20 cellular contexts compared by ENCODE assay signal in genomic region chr18:22309191-22309590, GRCh38.
DNase-seq lines count a peak whose midpoint lies in the region; ATAC-seq and TF ChIP-seq lines count a peak whose summit lies in the region.
"Had no signal": no experiment of that assay in that cellular context is flagged by ENCODE, and none has a peak within 500 bp of the region (broad histone marks: within the 10 kb centered on the region; RNA-seq: fewer than 3 reads in every experiment).

No MANE protein-coding gene starts in this region.

- CTCF ChIA-PET in activated CD8-positive, alpha-beta T cell treated with anti-CD3 and anti-CD28 coated beads, Interleukin-2, amount 10 ng/mL, durations not matched to agents 7 days and 5 days (lab: Charles Lee): no interaction called here

- no peak for TF ChIP-seq CTCF in lower leg skin (IDR thresholded peaks at IDR 0.05)

- no peak overlapping the region for H3K9ac ChIP-seq in adipocyte (ENCODE audit: low read length)
- H3K9ac ChIP-seq: KMS-11 had no signal

- no peaks in the 10 kb centered on the region for H3K27me3 ChIP-seq in adipocyte (replicated peaks; ENCODE audit: control insufficient read depth, insufficient read depth, low read length)
- H3K27me3 ChIP-seq: upper lobe of left lung had no signal

- no peaks in the 10 kb centered on the region for H3K27me3 Mint-ChIP-seq in activated CD8-positive, alpha-beta T cell treated with anti-CD3 and anti-CD28 coated beads, Interleukin-2, amount 10 ng/mL, durations not matched to agents 7 days and 5 days (ENCODE audit: low read depth)
- H3K27me3 Mint-ChIP-seq: activated T-helper 17 cell treated with anti-CD3 and anti-CD28 coated beads, Interleukin-2, amount 50 U/mL, for 72 hours had no signal

- TF ChIP-seq POLR2A in lower leg skin (IDR thresholded peaks at IDR 0.05): no peak

- no peaks in the 10 kb centered on the region for H3K9me3 ChIP-seq in adipocyte (ENCODE audit: control insufficient read depth, low read length)
- H3K9me3 ChIP-seq: esophagus squamous epithelium, upper lobe of left lung had no signal

- H3K4me3 Mint-ChIP-seq in activated CD8-positive, alpha-beta T cell treated with anti-CD3 and anti-CD28 coated beads, Interleukin-2, amount 10 ng/mL, durations not matched to agents 7 days and 5 days: no peak overlapping the region
- H3K4me3 Mint-ChIP-seq: activated T-helper 17 cell treated with anti-CD3 and anti-CD28 coated beads, Interleukin-2, amount 50 U/mL, for 72 hours; memory B cell; natural killer cell treated with Interleukin-12 subunit alpha and Interleukin-12 subunit beta and Interleukin-15 and Interleukin-18, amount 100 ng/mL, for 72 hours had no signal

- DNase-seq in GM03348 (ENCODE audit: low spot score): peak; percentile 73
- peak; percentile 46 for DNase-seq in adipocyte (ENCODE audit: low read depth)
- peak; percentile 23 for DNase-seq in fibroblast of peridontal ligament (ENCODE audit: extremely low read depth)
- DNase-seq in skeletal muscle cell (ENCODE audit: low read depth): peak; percentile 41
- no peak for DNase-seq in NCI-H2171 (lab: John Stamatoyannopoulos, UW)
- no peak for DNase-seq in lower leg skin (ENCODE audit: low spot score in 2 of 2)
- DNase-seq in activated CD8-positive, alpha-beta T cell treated with anti-CD3 and anti-CD28 coated beads, Interleukin-2, amount 10 ng/mL, durations not matched to agents 7 days and 5 days: no peak
- DNase-seq: central memory CD4-positive, alpha-beta T cell; effector CD8-positive, alpha-beta T cell; esophagus squamous epithelium; islet precursor cell; NCI-H2081; NCI-H510A; stimulated activated CD4-positive, alpha-beta T cell treated with anti-CD3 and anti-CD28 coated beads, Interleukin-2, amount 100 ng/mL, for 48 hours; upper lobe of left lung had no signal

- H3K4me3 ChIP-seq in adipocyte (ENCODE audit: low read length) (no peak overlapping the region), skeletal muscle cell (ENCODE audit: low read depth, low read length) (no peak overlapping the region), lower leg skin (ENCODE audit: low read depth, poor library complexity, severe bottlenecking) (no peak overlapping the region)
- H3K4me3 ChIP-seq: esophagus squamous epithelium, upper lobe of left lung had no signal

- intact Hi-C loops in lower leg skin (cut with DNase I; ENCODE audit: low total_unique reads): no loop called here

- 34 to 45% methylated on average over 5 of the region's 5 CpGs for WGBS in lower leg skin, 2 donors

- no peaks in the 10 kb centered on the region for H3K4me1 Mint-ChIP-seq in activated CD8-positive, alpha-beta T cell treated with anti-CD3 and anti-CD28 coated beads, Interleukin-2, amount 10 ng/mL, durations not matched to agents 7 days and 5 days (ENCODE audit: low read depth)
- H3K4me1 Mint-ChIP-seq: activated T-helper 17 cell treated with anti-CD3 and anti-CD28 coated beads, Interleukin-2, amount 50 U/mL, for 72 hours; memory B cell had no signal

- H3K27ac Mint-ChIP-seq in activated CD8-positive, alpha-beta T cell treated with anti-CD3 and anti-CD28 coated beads, Interleukin-2, amount 10 ng/mL, durations not matched to agents 7 days and 5 days: no peak overlapping the region
- H3K27ac Mint-ChIP-seq: activated T-helper 17 cell treated with anti-CD3 and anti-CD28 coated beads, Interleukin-2, amount 50 U/mL, for 72 hours; memory B cell; natural killer cell treated with Interleukin-12 subunit alpha and Interleukin-12 subunit beta and Interleukin-15 and Interleukin-18, amount 100 ng/mL, for 72 hours had no signal

- ATAC-seq in GM19023 (IDR thresholded peaks at IDR 0.05; ENCODE audit: unreplicated experiment): no peak
- ATAC-seq in activated CD8-positive, alpha-beta T cell treated with anti-CD3 and anti-CD28 coated beads, Interleukin-2, amount 10 ng/mL, durations not matched to agents 7 days and 5 days: no peak
- ATAC-seq: activated T-helper 17 cell treated with anti-CD3 and anti-CD28 coated beads, Interleukin-2, amount 50 U/mL, for 72 hours; natural killer cell treated with Interleukin-12 subunit alpha and Interleukin-12 subunit beta and Interleukin-15 and Interleukin-18, amount 100 ng/mL, for 72 hours had no signal

- H3K36me3 Mint-ChIP-seq in activated CD8-positive, alpha-beta T cell treated with anti-CD3 and anti-CD28 coated beads, Interleukin-2, amount 10 ng/mL, durations not matched to agents 7 days and 5 days (ENCODE audit: low read depth): no peaks in the 10 kb centered on the region
- H3K36me3 Mint-ChIP-seq: memory B cell; natural killer cell treated with Interleukin-12 subunit alpha and Interleukin-12 subunit beta and Interleukin-15 and Interleukin-18, amount 100 ng/mL, for 72 hours had no signal

- POLR2A ChIA-PET in activated CD8-positive, alpha-beta T cell treated with anti-CD3 and anti-CD28 coated beads, Interleukin-2, amount 10 ng/mL, durations not matched to agents 7 days and 5 days (lab: Charles Lee): no interaction called here

- no peaks in the 10 kb centered on the region for H3K36me3 ChIP-seq in adipocyte (ENCODE audit: control insufficient read depth, insufficient read depth, low read length, severe bottlenecking)
- H3K36me3 ChIP-seq: esophagus squamous epithelium, upper lobe of left lung had no signal

- H3K4me1 ChIP-seq in adipocyte (ENCODE audit: control insufficient read depth, insufficient read depth, low read length): peaks cover 7% of the 10 kb centered on the region
- H3K4me1 ChIP-seq: esophagus squamous epithelium, upper lobe of left lung had no signal

- H3K9me3 Mint-ChIP-seq in activated CD8-positive, alpha-beta T cell treated with anti-CD3 and anti-CD28 coated beads, Interleukin-2, amount 10 ng/mL, durations not matched to agents 7 days and 5 days (ENCODE audit: insufficient read depth): no peaks in the 10 kb centered on the region
- H3K9me3 Mint-ChIP-seq: natural killer cell treated with Interleukin-12 subunit alpha and Interleukin-12 subunit beta and Interleukin-15 and Interleukin-18, amount 100 ng/mL, for 72 hours had no signal

Comparison
In these comparisons a context has a peak if more than half of its experiments do, and no peak if none do; other contexts are left out.
1. DNase-seq: peak in GM03348 (single experiment), adipocyte (single experiment), fibroblast of peridontal ligament (single experiment) and skeletal muscle cell (single experiment); none in NCI-H2171 (single experiment), lower leg skin (0 of 2) and activated CD8-positive, alpha-beta T cell treated with anti-CD3 and anti-CD28 coated beads, Interleukin-2, amount 10 ng/mL, durations not matched to agents 7 days and 5 days (single experiment).